In the genomic region with DNA sequence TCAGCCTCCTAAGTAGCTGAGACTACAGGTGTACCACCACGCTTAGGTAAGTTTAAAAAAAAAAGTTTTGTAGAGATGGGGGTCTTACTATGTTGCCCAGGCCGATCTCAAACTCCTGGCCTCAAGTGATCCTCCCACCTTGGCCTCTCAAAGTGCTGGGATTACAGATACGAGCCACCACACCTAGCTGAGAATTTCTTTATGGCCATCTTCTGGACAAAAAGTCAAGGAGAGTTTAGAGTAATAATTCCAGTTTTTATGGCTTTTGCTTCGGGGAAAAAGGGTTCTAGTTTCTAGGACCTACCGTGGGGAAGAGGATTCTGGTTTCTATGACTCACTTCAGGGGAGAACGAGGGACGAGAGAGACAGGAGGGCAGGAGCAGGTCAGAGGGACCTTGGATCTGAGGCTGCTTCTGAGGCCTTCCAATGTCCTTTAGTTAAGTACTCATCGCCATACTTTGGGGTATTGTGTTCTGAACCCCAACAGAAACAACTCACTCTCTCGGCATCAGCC, we compare ENCODE assay signal across 10 cellular contexts.
DNase-seq lines count a peak whose midpoint lies in the region; ATAC-seq, FAIRE-seq and TF ChIP-seq lines count a peak whose summit lies in the region.
"Had no signal": no experiment of that assay in that cellular context is flagged by ENCODE, and none has a peak within 500 bp of the region (broad histone marks: within the 10 kb centered on the region; RNA-seq: fewer than 3 reads in every experiment).

No MANE protein-coding gene starts in this region.

- no peaks in the 10 kb centered on the region for H3K9me3 ChIP-seq in T-helper 17 cell (ENCODE audit: control insufficient read depth, low read length, poor library complexity, severe bottlenecking)

- peak overlapping the region; percentile 80 for H3K27ac Mint-ChIP-seq in activated naive CD4-positive, alpha-beta T cell treated with anti-CD3 and anti-CD28 coated beads, Interleukin-2, amount 10 ng/mL, durations not matched to agents 7 days and 5 days
- H3K27ac Mint-ChIP-seq in T-helper 17 cell: peak overlapping the region; percentile 46
- H3K27ac Mint-ChIP-seq in stimulated activated naive B cell treated with anti-CD40 and anti-IgM and Interleukin-4, amounts not matched to agents 10 μg/mL and 1 μg/mL and 100 μg/mL, for 72 hours: peak overlapping the region; percentile 93

- no peak overlapping the region for H3K4me3 Mint-ChIP-seq in activated naive CD4-positive, alpha-beta T cell treated with anti-CD3 and anti-CD28 coated beads, Interleukin-2, amount 10 ng/mL, durations not matched to agents 7 days and 5 days
- H3K4me3 Mint-ChIP-seq in T-helper 17 cell: no peak overlapping the region
- H3K4me3 Mint-ChIP-seq in stimulated activated naive B cell treated with anti-CD40 and anti-IgM and Interleukin-4, amounts not matched to agents 10 μg/mL and 1 μg/mL and 100 μg/mL, for 72 hours: no peak overlapping the region

- intact Hi-C loops in posterior vena cava (cut with DNase I): loop anchor here in 1 of 2 donors (10.0 kb wide), 1 partner anchor 49 kb away; no protein-coding TSS in a partner anchor

- H3K27me3 ChIP-seq in foreskin keratinocyte: no peaks in the 10 kb centered on the region

- ATAC-seq in T-helper 17 cell (no peak), foreskin keratinocyte (no peak), HG02798 (IDR thresholded peaks at IDR 0.05; ENCODE audit: poor library complexity, unreplicated experiment) (no peak)
- ATAC-seq in stimulated activated naive B cell treated with anti-CD40 and anti-IgM and Interleukin-4, amounts not matched to agents 10 μg/mL and 1 μg/mL and 100 μg/mL, for 72 hours (replicated peaks): no peak

- DNase-seq in activated naive CD4-positive, alpha-beta T cell treated with anti-CD3 and anti-CD28 coated beads, Interleukin-2, amount 10 ng/mL, durations not matched to agents 7 days and 5 days: no peak
- DNase-seq in activated naive CD4-positive, alpha-beta T cell (lab: John Stamatoyannopoulos, UW): no peak
- no peak for DNase-seq in T-helper 17 cell
- DNase-seq in foreskin keratinocyte: no peak
- no peak for DNase-seq in stimulated activated naive B cell treated with anti-CD40 and anti-IgM and Interleukin-4, amounts not matched to agents 10 μg/mL and 1 μg/mL and 100 μg/mL, for 72 hours
- no peak for DNase-seq in GM19239 (ENCODE audit: insufficient read length, low spot score)
- DNase-seq in posterior vena cava (ENCODE audit: low spot score): no peak
- DNase-seq: activated CD4-positive, CD25-positive, alpha-beta regulatory T cell treated with anti-CD3 and anti-CD28 coated beads, Interleukin-2, amount 50 U/mL, for 72 hours; NCI-H2081 treated with DMSO at 0.1 percent for 48 hours had no signal

- no peak for TF ChIP-seq CTCF in foreskin keratinocyte (conservative IDR thresholded peaks at IDR 0.05)

- H3K4me1 Mint-ChIP-seq in activated naive CD4-positive, alpha-beta T cell treated with anti-CD3 and anti-CD28 coated beads, Interleukin-2, amount 10 ng/mL, durations not matched to agents 7 days and 5 days: peaks cover 69% of the 10 kb centered on the region
- peaks cover 53% of the 10 kb centered on the region for H3K4me1 Mint-ChIP-seq in T-helper 17 cell
- peaks cover 56 to 84% of the 10 kb centered on the region in 2 donors for H3K4me1 Mint-ChIP-seq in stimulated activated naive B cell treated with anti-CD40 and anti-IgM and Interleukin-4, amounts not matched to agents 10 μg/mL and 1 μg/mL and 100 μg/mL, for 72 hours

- peaks cover 31% of the 10 kb centered on the region for H3K36me3 Mint-ChIP-seq in activated naive CD4-positive, alpha-beta T cell treated with anti-CD3 and anti-CD28 coated beads, Interleukin-2, amount 10 ng/mL, durations not matched to agents 7 days and 5 days
- no peaks in the 10 kb centered on the region for H3K36me3 Mint-ChIP-seq in T-helper 17 cell (ENCODE audit: low read depth)
- H3K36me3 Mint-ChIP-seq in stimulated activated naive B cell treated with anti-CD40 and anti-IgM and Interleukin-4, amounts not matched to agents 10 μg/mL and 1 μg/mL and 100 μg/mL, for 72 hours: peaks cover 11 to 27% of the 10 kb centered on the region in 2 donors

- no peak for FAIRE-seq in GM19239 (lab: Jason Lieb, UNC)

- peaks cover 38% of the 10 kb centered on the region for H3K4me1 ChIP-seq in foreskin keratinocyte

- H3K9me3 Mint-ChIP-seq in activated naive CD4-positive, alpha-beta T cell treated with anti-CD3 and anti-CD28 coated beads, Interleukin-2, amount 10 ng/mL, durations not matched to agents 7 days and 5 days: peaks cover 13% of the 10 kb centered on the region
- peaks cover 3 to 4% of the 10 kb centered on the region in 2 donors for H3K9me3 Mint-ChIP-seq in stimulated activated naive B cell treated with anti-CD40 and anti-IgM and Interleukin-4, amounts not matched to agents 10 μg/mL and 1 μg/mL and 100 μg/mL, for 72 hours

- CTCF ChIA-PET in activated naive CD4-positive, alpha-beta T cell treated with anti-CD3 and anti-CD28 coated beads, Interleukin-2, amount 10 ng/mL, durations not matched to agents 7 days and 5 days (lab: Charles Lee): interaction anchor here (1.3 kb wide), 1 partner anchor 8 kb away, joined by 6 read pairs; no protein-coding TSS in a partner anchor

- H3K27ac ChIP-seq in foreskin keratinocyte: peak overlapping the region; percentile 76

- H3K27me3 Mint-ChIP-seq in activated naive CD4-positive, alpha-beta T cell treated with anti-CD3 and anti-CD28 coated beads, Interleukin-2, amount 10 ng/mL, durations not matched to agents 7 days and 5 days: no peaks in the 10 kb centered on the region
- no peaks in the 10 kb centered on the region for H3K27me3 Mint-ChIP-seq in T-helper 17 cell
- H3K27me3 Mint-ChIP-seq in stimulated activated naive B cell treated with anti-CD40 and anti-IgM and Interleukin-4, amounts not matched to agents 10 μg/mL and 1 μg/mL and 100 μg/mL, for 72 hours: peaks cover 0 to under 1% of the 10 kb centered on the region in 2 donors
